Comparison of ENCODE assay signal across 23 cellular contexts in genomic region chr20:59690101-59690500, GRCh38.
DNase-seq lines count a peak whose midpoint lies in the region; ATAC-seq, FAIRE-seq and TF ChIP-seq lines count a peak whose summit lies in the region.
"Had no signal": no experiment of that assay in that cellular context is flagged by ENCODE, and none has a peak within 500 bp of the region (broad histone marks: within the 10 kb centered on the region; RNA-seq: fewer than 3 reads in every experiment).

No MANE protein-coding gene starts in this region.

- TF ChIP-seq EP300 in HepG2 (IDR thresholded peaks at IDR 0.05; ENCODE audit: low read depth in 2 of 2, low read length in 2 of 2) (no peak), HepG2 (CRISPR knock-in tag; IDR thresholded peaks at IDR 0.05; ENCODE audit: borderline replicate concordance) (no peak)

- H3K79me2 ChIP-seq in HepG2 (ENCODE audit: insufficient read depth, low read length): no peaks in the 10 kb centered on the region

- 14% methylated on average over 4 of the region's 4 CpGs for whole genome bisulfite sequencing in HepG2 (ENCODE audit: low lambda C conversion rate)
- WGBS in right lobe of liver (ENCODE audit: insufficient coverage, low coverage, low lambda C conversion rate, missing lambda C conversion rate): no CpG with 5 or more reads among the region's 4 CpGs

- peaks cover 0 to 5% of the 10 kb centered on the region in 2 experiments; a peak in 1 of 5 replicates for H3K27me3 ChIP-seq in HepG2 (ENCODE audit: control insufficient read depth in 1 of 2, insufficient read depth in 2 of 2, low read length in 2 of 2)
- H3K27me3 ChIP-seq in right lobe of liver: no peaks in the 10 kb centered on the region

- POLR2A ChIA-PET in HepG2 (lab: Yijun Ruan, JAX): no interaction called here

- ATAC-seq in HepG2 (no peak), right lobe of liver (no peak), GM18502 (IDR thresholded peaks at IDR 0.05; ENCODE audit: poor library complexity, unreplicated experiment) (no peak)
- ATAC-seq: GM23338 had no signal

- no peaks in the 10 kb centered on the region for H3K4me1 ChIP-seq in HepG2 (ENCODE audit: insufficient read depth, low read length)
- H3K4me1 ChIP-seq in right lobe of liver: no peaks in the 10 kb centered on the region
- H3K4me1 ChIP-seq: HAP-1 had no signal

- H3K4me3 ChIP-seq in HepG2 (replicated peaks in 1 of 3; ENCODE audit: insufficient read depth in 1 of 3, low read depth in 2 of 3, low read length in 3 of 3): no peak overlapping the region
- H3K4me3 ChIP-seq in right lobe of liver: no peak overlapping the region
- H3K4me3 ChIP-seq: GM23338, HAP-1 had no signal

- H3K36me3 ChIP-seq in HepG2 (replicated peaks in 1 of 2; ENCODE audit: control insufficient read depth in 1 of 2, insufficient read depth in 2 of 2, low read length in 2 of 2) (no peaks in the 10 kb centered on the region), right lobe of liver (no peaks in the 10 kb centered on the region)
- H3K36me3 ChIP-seq: HAP-1 had no signal

- H3K27me3 Mint-ChIP-seq in endothelial cell (ENCODE audit: unreplicated experiment): peaks cover 1% of the 10 kb centered on the region

- no peak overlapping the region for H3K4me3 Mint-ChIP-seq in endothelial cell (ENCODE audit: unreplicated experiment)
- H3K4me3 Mint-ChIP-seq: B cell; CD4-positive, alpha-beta memory T cell; GM23338; HFFc6 had no signal

- no peak overlapping the region for H2AFZ ChIP-seq in HepG2 (ENCODE audit: low read length)
- H2AFZ ChIP-seq: GM23338 had no signal

- BruUV-seq in HepG2 (replicated peaks; lab: Mats Ljungman, UMichigan): no TSS peak

- H4K20me1 ChIP-seq in HepG2 (ENCODE audit: insufficient read depth, low read length): no peaks in the 10 kb centered on the region

- H3K27ac Mint-ChIP-seq in endothelial cell (ENCODE audit: unreplicated experiment): peak overlapping the region; percentile 33
- H3K27ac Mint-ChIP-seq: B cell; CD4-positive, alpha-beta memory T cell; GM23338; HFFc6 had no signal

- intact Hi-C loops in HepG2 (cut with micrococcal nuclease; ENCODE audit: unreplicated experiment): no loop called here
- intact Hi-C loops in right lobe of liver (cut with DNase I): no loop called here

- no peak for FAIRE-seq in HepG2 (lab: Jason Lieb, UNC)
- FAIRE-seq: A204.1, G401.6, GM12892, GM19239, H54 had no signal

- peaks cover 17% of the 10 kb centered on the region for H3K4me1 Mint-ChIP-seq in endothelial cell (ENCODE audit: unreplicated experiment)
- H3K4me1 Mint-ChIP-seq: B cell; CD4-positive, alpha-beta memory T cell had no signal

- H3K9me3 Mint-ChIP-seq in endothelial cell (ENCODE audit: unreplicated experiment): no peaks in the 10 kb centered on the region
- H3K9me3 Mint-ChIP-seq: CD4-positive, alpha-beta memory T cell; GM23338 had no signal

- TF ChIP-seq CTCF in HepG2 (CRISPR knock-in tag; IDR thresholded peaks at IDR 0.05): no peak
- TF ChIP-seq CTCF in right lobe of liver (IDR thresholded peaks at IDR 0.05): no peak
- no peak for TF ChIP-seq CTCF in endothelial cell (IDR thresholded peaks at IDR 0.05; ENCODE audit: unreplicated experiment)

- no peak overlapping the region for H3K9ac ChIP-seq in HepG2 (ENCODE audit: insufficient read depth, low read depth, low read length)

- H3K27ac ChIP-seq in HepG2 (ENCODE audit: extremely low read length, insufficient read depth, low read length): no peak overlapping the region
- H3K27ac ChIP-seq in right lobe of liver: no peak overlapping the region
- H3K27ac ChIP-seq in cingulate gyrus (ENCODE audit: low read depth, low read length): peak overlapping the region; percentile 83
- peak overlapping the region; percentile 77 for H3K27ac ChIP-seq in temporal lobe (ENCODE audit: low read depth, low read length)
- H3K27ac ChIP-seq: 22Rv1 had no signal

- no peak for TF ChIP-seq POLR2A in HepG2 (IDR thresholded peaks at IDR 0.05; ENCODE audit: insufficient read depth in 1 of 2, low read depth in 2 of 2, low read length in 2 of 2)
- TF ChIP-seq POLR2A in right lobe of liver (IDR thresholded peaks at IDR 0.05): no peak

- TF ChIP-seq RAD21 in HepG2 (CRISPR knock-in tag; IDR thresholded peaks at IDR 0.05): no peak

- CTCF ChIA-PET in HepG2 (lab: Yijun Ruan, JAX; ENCODE audit: low intra/inter-chr PET ratio, low total read pairs): no interaction called here

- peaks cover 12% of the 10 kb centered on the region for H3K9me3 ChIP-seq in HepG2 (ENCODE audit: low read length)
- H3K9me3 ChIP-seq in right lobe of liver: no peaks in the 10 kb centered on the region
- H3K9me3 ChIP-seq: HAP-1 had no signal

- H3K4me2 ChIP-seq in HepG2 (ENCODE audit: low read depth, low read length): no peak overlapping the region
- H3K4me2 ChIP-seq: GM23338 had no signal

- in situ Hi-C loops in HepG2 (cut with HindIII; ENCODE audit: extremely low pct_ligation_motif_present, low pct_unique_long_range_greater_than_20kb): no loop called here

- DNase-seq in HepG2 (ENCODE audit: low spot score) (no peak), right lobe of liver (no peak), endothelial cell (ENCODE audit: low spot score) (no peak), H4 (ENCODE audit: low spot score) (no peak), NCI-H510A (lab: John Stamatoyannopoulos, UW) (no peak)
- DNase-seq: C1 segment of cervical spinal cord; Calu3; CD4-positive, alpha-beta memory T cell; COR-L47; DND-41; HFFc6 had no signal

- H3K36me3 Mint-ChIP-seq in endothelial cell (ENCODE audit: low read depth, unreplicated experiment): no peaks in the 10 kb centered on the region
- H3K36me3 Mint-ChIP-seq: CD4-positive, alpha-beta memory T cell had no signal

TF ChIP-seq in HepG2, 621 proteins besides CTCF, POLR2A, EP300 and RAD21:
- no peak for TF ChIP-seq ZNF552 (CRISPR knock-in tag; IDR thresholded peaks at IDR 0.05; ENCODE audit: borderline replicate concordance)
- no peak for TF ChIP-seq KDM3A (CRISPR knock-in tag; IDR thresholded peaks at IDR 0.05; ENCODE audit: low read depth)
- 0 out of 2 replicates have a peak, but pooled peaks have one; percentile 16 for TF ChIP-seq GABPA (IDR thresholded peaks at IDR 0.05; ENCODE audit: low read depth, low read length)
- TF ChIP-seq GABPA (CRISPR knock-in tag; IDR thresholded peaks at IDR 0.05; ENCODE audit: low read depth): no peak
- no peak for TF ChIP-seq ZNF44 (CRISPR knock-in tag; IDR thresholded peaks at IDR 0.05)
- TF ChIP-seq, protein P1, sequence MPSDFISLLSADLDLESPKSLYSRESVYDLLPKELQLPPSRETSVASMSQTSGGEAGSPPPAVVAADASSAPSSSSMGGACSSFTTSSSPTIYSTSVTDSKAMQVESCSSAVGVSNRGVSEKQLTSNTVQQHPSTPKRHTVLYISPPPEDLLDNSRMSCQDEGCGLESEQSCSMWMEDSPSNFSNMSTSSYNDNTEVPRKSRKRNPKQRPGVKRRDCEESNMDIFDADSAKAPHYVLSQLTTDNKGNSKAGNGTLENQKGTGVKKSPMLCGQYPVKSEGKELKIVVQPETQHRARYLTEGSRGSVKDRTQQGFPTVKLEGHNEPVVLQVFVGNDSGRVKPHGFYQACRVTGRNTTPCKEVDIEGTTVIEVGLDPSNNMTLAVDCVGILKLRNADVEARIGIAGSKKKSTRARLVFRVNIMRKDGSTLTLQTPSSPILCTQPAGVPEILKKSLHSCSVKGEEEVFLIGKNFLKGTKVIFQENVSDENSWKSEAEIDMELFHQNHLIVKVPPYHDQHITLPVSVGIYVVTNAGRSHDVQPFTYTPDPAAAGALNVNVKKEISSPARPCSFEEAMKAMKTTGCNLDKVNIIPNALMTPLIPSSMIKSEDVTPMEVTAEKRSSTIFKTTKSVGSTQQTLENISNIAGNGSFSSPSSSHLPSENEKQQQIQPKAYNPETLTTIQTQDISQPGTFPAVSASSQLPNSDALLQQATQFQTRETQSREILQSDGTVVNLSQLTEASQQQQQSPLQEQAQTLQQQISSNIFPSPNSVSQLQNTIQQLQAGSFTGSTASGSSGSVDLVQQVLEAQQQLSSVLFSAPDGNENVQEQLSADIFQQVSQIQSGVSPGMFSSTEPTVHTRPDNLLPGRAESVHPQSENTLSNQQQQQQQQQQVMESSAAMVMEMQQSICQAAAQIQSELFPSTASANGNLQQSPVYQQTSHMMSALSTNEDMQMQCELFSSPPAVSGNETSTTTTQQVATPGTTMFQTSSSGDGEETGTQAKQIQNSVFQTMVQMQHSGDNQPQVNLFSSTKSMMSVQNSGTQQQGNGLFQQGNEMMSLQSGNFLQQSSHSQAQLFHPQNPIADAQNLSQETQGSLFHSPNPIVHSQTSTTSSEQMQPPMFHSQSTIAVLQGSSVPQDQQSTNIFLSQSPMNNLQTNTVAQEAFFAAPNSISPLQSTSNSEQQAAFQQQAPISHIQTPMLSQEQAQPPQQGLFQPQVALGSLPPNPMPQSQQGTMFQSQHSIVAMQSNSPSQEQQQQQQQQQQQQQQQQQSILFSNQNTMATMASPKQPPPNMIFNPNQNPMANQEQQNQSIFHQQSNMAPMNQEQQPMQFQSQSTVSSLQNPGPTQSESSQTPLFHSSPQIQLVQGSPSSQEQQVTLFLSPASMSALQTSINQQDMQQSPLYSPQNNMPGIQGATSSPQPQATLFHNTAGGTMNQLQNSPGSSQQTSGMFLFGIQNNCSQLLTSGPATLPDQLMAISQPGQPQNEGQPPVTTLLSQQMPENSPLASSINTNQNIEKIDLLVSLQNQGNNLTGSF (CRISPR knock-in tag; IDR thresholded peaks at IDR 0.05): no peak

Comparison
In these comparisons a context has a peak if more than half of its experiments do, and no peak if none do; other contexts are left out.
1. H3K27ac ChIP-seq: peak in cingulate gyrus (single experiment) and temporal lobe (single experiment); none in HepG2 (single experiment) and right lobe of liver (0 of 3).